In genomic region chr2:227615181-227615580, GRCh38 we compare ENCODE assay signal across 37 cellular contexts. TPM values are rescaled to one million over a fixed set of nuclear protein-coding genes. Genes with fewer than 3 reads are reported as not detected.
"Had no signal": no experiment of that assay in that cellular context is flagged by ENCODE, and none has a peak within 500 bp of the region (broad histone marks: within the 10 kb centered on the region; RNA-seq: fewer than 3 reads in every experiment).

No MANE protein-coding gene starts in this region.

- H3K9me3 ChIP-seq: adrenal gland, body of pancreas, breast epithelium had no signal

- H3K36me3 ChIP-seq: adrenal gland, brain microvascular endothelial cell, breast epithelium had no signal

- H3K27ac ChIP-seq: adrenal gland, body of pancreas, brain microvascular endothelial cell, breast epithelium, VCaP had no signal

- H3K4me3 ChIP-seq: adrenal gland, body of pancreas, breast epithelium had no signal

- H3K27me3 ChIP-seq: adrenal gland, body of pancreas, brain microvascular endothelial cell had no signal

- DNase-seq: activated B cell treated with CpG ODN at 0.5 μM for 24 hours; activated CD4-positive, alpha-beta memory T cell treated with anti-CD3 and anti-CD28 coated beads for 36 hours; activated CD4-positive, alpha-beta T cell treated with anti-CD3 and anti-CD28 coated beads for 4 hours; activated CD4-positive, alpha-beta T cell treated with anti-CD3 and anti-CD28 coated beads, Interleukin-2, amount 10 ng/mL, durations not matched to agents 24 days and 14 days; activated CD4-positive, alpha-beta T cell treated with anti-CD3 and anti-CD28 coated beads, Interleukin-2, amount 50 U/mL, for 1 hour; activated CD4-positive, alpha-beta T cell treated with anti-CD3 and anti-CD28 coated beads, Interleukin-2, amount 50 U/mL, for 4 hours; activated CD4-positive, CD25-positive, alpha-beta regulatory T cell treated with anti-CD3 and anti-CD28 coated beads, Interleukin-2, amount 50 U/mL, for 72 hours; activated CD8-positive, alpha-beta memory T cell treated with anti-CD3 and anti-CD28 coated beads, Interleukin-2, amount 50 U/mL, for 4 hours; activated CD8-positive, alpha-beta T cell treated with anti-CD3 and anti-CD28 coated beads for 36 hours; activated effector memory CD4-positive, alpha-beta T cell treated with anti-CD3 and anti-CD28 coated beads, Interleukin-2, amount 50 U/mL, for 16 hours; activated gamma-delta T cell treated with Interleukin-2 at 50 U/mL for 16 hours; activated naive CD4-positive, alpha-beta T cell; activated naive CD4-positive, alpha-beta T cell treated with anti-CD3 and anti-CD28 coated beads for 36 hours; activated naive CD4-positive, alpha-beta T cell treated with anti-CD3 and anti-CD28 coated beads, Interleukin-2, amount 50 U/mL, for 16 hours; activated naive CD8-positive, alpha-beta T cell treated with anti-CD3 and anti-CD28 coated beads for 36 hours; activated T-cell treated with anti-CD3 and anti-CD28 coated beads for 4 hours; activated T-cell treated with anti-CD3 and anti-CD28 coated beads, Interleukin-2, amount 50 U/mL, for 1 hour; activated T-cell treated with anti-CD3 and anti-CD28 coated beads, Interleukin-2, amount 50 U/mL, for 4 hours; activated T-cell treated with anti-CD3 and anti-CD28 coated beads, Interleukin-2, amount 50 U/mL, for 72 hours; adrenal gland; amniotic stem cell; aorta; body of pancreas; brain microvascular endothelial cell; central memory CD4-positive, alpha-beta T cell; T-helper 1 cell; T-helper 2 cell; T-helper 9 cell had no signal

- H3K4me1 ChIP-seq: adrenal gland, body of pancreas, breast epithelium had no signal

RNA-seq across cellular contexts. Expression of gene SCYGR3, which starts 0.5 kb away (rescaled TPM):
- total RNA-seq: activated B cell treated with CpG ODN at 0.5 μM for 24 hours; activated CD4-positive, alpha-beta memory T cell treated with anti-CD3 and anti-CD28 coated beads for 36 hours; activated CD4-positive, alpha-beta T cell treated with anti-CD3 and anti-CD28 coated beads, Interleukin-2, amount 10 ng/mL, durations not matched to agents 24 days and 14 days; activated CD8-positive, alpha-beta memory T cell treated with anti-CD3 and anti-CD28 coated beads for 36 hours; activated CD8-positive, alpha-beta T cell treated with anti-CD3 and anti-CD28 coated beads for 36 hours; activated naive CD4-positive, alpha-beta T cell treated with anti-CD3 and anti-CD28 coated beads for 36 hours; activated naive CD4-positive, alpha-beta T cell treated with anti-CD3 and anti-CD28 coated beads, Interleukin-2, amount 50 U/mL, for 72 hours; activated naive CD8-positive, alpha-beta T cell treated with anti-CD3 and anti-CD28 coated beads for 36 hours; activated T-cell treated with anti-CD3 and anti-CD28 coated beads, Interleukin-2, amount 50 U/mL, for 4 hours; activated T-cell treated with anti-CD3 and anti-CD28 coated beads, Interleukin-2, amount 50 U/mL, for 72 hours; activated T-helper 1 cell treated with anti-CD3 and anti-CD28 coated beads, Interleukin-12 subunit alpha, Interleukin-12 subunit beta, Interleukin-2, Interleukin-4 antibody, amounts not matched to agents 30 ng/mL and 10 ng/mL and 1 ng/mL, durations not matched to agents 14 hours and 24 hours and 36 hours; activated T-helper 17 cell treated with anti-CD3 and anti-CD28 coated beads, Interleukin-2, amount 50 U/mL, for 72 hours; adrenal gland; aorta; astrocyte; body of pancreas; breast epithelium; cardiac septum; cerebellum had no signal

RNA-seq across cellular contexts. Expression of gene SCYGR4, which starts 2.1 kb away (rescaled TPM):
- total RNA-seq: activated B cell treated with CpG ODN at 0.5 μM for 24 hours; activated CD4-positive, alpha-beta memory T cell treated with anti-CD3 and anti-CD28 coated beads for 36 hours; activated CD4-positive, alpha-beta T cell treated with anti-CD3 and anti-CD28 coated beads, Interleukin-2, amount 10 ng/mL, durations not matched to agents 24 days and 14 days; activated CD8-positive, alpha-beta memory T cell treated with anti-CD3 and anti-CD28 coated beads for 36 hours; activated CD8-positive, alpha-beta T cell treated with anti-CD3 and anti-CD28 coated beads for 36 hours; activated naive CD4-positive, alpha-beta T cell treated with anti-CD3 and anti-CD28 coated beads for 36 hours; activated naive CD4-positive, alpha-beta T cell treated with anti-CD3 and anti-CD28 coated beads, Interleukin-2, amount 50 U/mL, for 72 hours; activated naive CD8-positive, alpha-beta T cell treated with anti-CD3 and anti-CD28 coated beads for 36 hours; activated T-cell treated with anti-CD3 and anti-CD28 coated beads, Interleukin-2, amount 50 U/mL, for 4 hours; activated T-cell treated with anti-CD3 and anti-CD28 coated beads, Interleukin-2, amount 50 U/mL, for 72 hours; activated T-helper 1 cell treated with anti-CD3 and anti-CD28 coated beads, Interleukin-12 subunit alpha, Interleukin-12 subunit beta, Interleukin-2, Interleukin-4 antibody, amounts not matched to agents 30 ng/mL and 10 ng/mL and 1 ng/mL, durations not matched to agents 14 hours and 24 hours and 36 hours; activated T-helper 17 cell treated with anti-CD3 and anti-CD28 coated beads, Interleukin-2, amount 50 U/mL, for 72 hours; adrenal gland; aorta; astrocyte; body of pancreas; breast epithelium; cardiac septum; cerebellum had no signal

RNA-seq across cellular contexts. Expression of gene SCYGR2, which starts 16.5 kb away (rescaled TPM):
- total RNA-seq: activated B cell treated with CpG ODN at 0.5 μM for 24 hours; activated CD4-positive, alpha-beta memory T cell treated with anti-CD3 and anti-CD28 coated beads for 36 hours; activated CD4-positive, alpha-beta T cell treated with anti-CD3 and anti-CD28 coated beads, Interleukin-2, amount 10 ng/mL, durations not matched to agents 24 days and 14 days; activated CD8-positive, alpha-beta memory T cell treated with anti-CD3 and anti-CD28 coated beads for 36 hours; activated CD8-positive, alpha-beta T cell treated with anti-CD3 and anti-CD28 coated beads for 36 hours; activated naive CD4-positive, alpha-beta T cell treated with anti-CD3 and anti-CD28 coated beads for 36 hours; activated naive CD4-positive, alpha-beta T cell treated with anti-CD3 and anti-CD28 coated beads, Interleukin-2, amount 50 U/mL, for 72 hours; activated naive CD8-positive, alpha-beta T cell treated with anti-CD3 and anti-CD28 coated beads for 36 hours; activated T-cell treated with anti-CD3 and anti-CD28 coated beads, Interleukin-2, amount 50 U/mL, for 4 hours; activated T-cell treated with anti-CD3 and anti-CD28 coated beads, Interleukin-2, amount 50 U/mL, for 72 hours; activated T-helper 1 cell treated with anti-CD3 and anti-CD28 coated beads, Interleukin-12 subunit alpha, Interleukin-12 subunit beta, Interleukin-2, Interleukin-4 antibody, amounts not matched to agents 30 ng/mL and 10 ng/mL and 1 ng/mL, durations not matched to agents 14 hours and 24 hours and 36 hours; activated T-helper 17 cell treated with anti-CD3 and anti-CD28 coated beads, Interleukin-2, amount 50 U/mL, for 72 hours; adrenal gland; aorta; astrocyte; body of pancreas; breast epithelium; cardiac septum; cerebellum had no signal

RNA-seq across cellular contexts. Expression of gene SCYGR5, which starts 51.4 kb away (rescaled TPM):
- total RNA-seq: activated B cell treated with CpG ODN at 0.5 μM for 24 hours; activated CD4-positive, alpha-beta memory T cell treated with anti-CD3 and anti-CD28 coated beads for 36 hours; activated CD4-positive, alpha-beta T cell treated with anti-CD3 and anti-CD28 coated beads, Interleukin-2, amount 10 ng/mL, durations not matched to agents 24 days and 14 days; activated CD8-positive, alpha-beta memory T cell treated with anti-CD3 and anti-CD28 coated beads for 36 hours; activated CD8-positive, alpha-beta T cell treated with anti-CD3 and anti-CD28 coated beads for 36 hours; activated naive CD4-positive, alpha-beta T cell treated with anti-CD3 and anti-CD28 coated beads for 36 hours; activated naive CD4-positive, alpha-beta T cell treated with anti-CD3 and anti-CD28 coated beads, Interleukin-2, amount 50 U/mL, for 72 hours; activated naive CD8-positive, alpha-beta T cell treated with anti-CD3 and anti-CD28 coated beads for 36 hours; activated T-cell treated with anti-CD3 and anti-CD28 coated beads, Interleukin-2, amount 50 U/mL, for 4 hours; activated T-cell treated with anti-CD3 and anti-CD28 coated beads, Interleukin-2, amount 50 U/mL, for 72 hours; activated T-helper 1 cell treated with anti-CD3 and anti-CD28 coated beads, Interleukin-12 subunit alpha, Interleukin-12 subunit beta, Interleukin-2, Interleukin-4 antibody, amounts not matched to agents 30 ng/mL and 10 ng/mL and 1 ng/mL, durations not matched to agents 14 hours and 24 hours and 36 hours; activated T-helper 17 cell treated with anti-CD3 and anti-CD28 coated beads, Interleukin-2, amount 50 U/mL, for 72 hours; adrenal gland; aorta; astrocyte; body of pancreas; breast epithelium; cardiac septum; cerebellum had no signal
